ENCODE assay signal across 1 cellular context in genomic region chr18:49813321-49814146, GRCh38.
TF ChIP-seq lines count a peak whose summit lies in the region.

A gene with protein sequence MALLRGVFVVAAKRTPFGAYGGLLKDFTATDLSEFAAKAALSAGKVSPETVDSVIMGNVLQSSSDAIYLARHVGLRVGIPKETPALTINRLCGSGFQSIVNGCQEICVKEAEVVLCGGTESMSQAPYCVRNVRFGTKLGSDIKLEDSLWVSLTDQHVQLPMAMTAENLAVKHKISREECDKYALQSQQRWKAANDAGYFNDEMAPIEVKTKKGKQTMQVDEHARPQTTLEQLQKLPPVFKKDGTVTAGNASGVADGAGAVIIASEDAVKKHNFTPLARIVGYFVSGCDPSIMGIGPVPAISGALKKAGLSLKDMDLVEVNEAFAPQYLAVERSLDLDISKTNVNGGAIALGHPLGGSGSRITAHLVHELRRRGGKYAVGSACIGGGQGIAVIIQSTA (minus strand): TSS chr18:49813533. CDS start chr18:49813484, 49 bp downstream.

TF ChIP-seq in HepG2, 621 proteins besides CTCF, POLR2A, EP300 and RAD21 (continued from another document and continues in another):
- TF ChIP-seq RERE (CRISPR knock-in tag; IDR thresholded peaks at IDR 0.05; ENCODE audit: low read depth) (no peak), ZFX (CRISPR knock-in tag; IDR thresholded peaks at IDR 0.05; ENCODE audit: low read depth) (peak; percentile 73), ESRRA (CRISPR knock-in tag; IDR thresholded peaks at IDR 0.05; ENCODE audit: low read depth) (peak; percentile 14; the same call in 1 of the 2 replicates), ZNF451 (CRISPR knock-in tag; IDR thresholded peaks at IDR 0.05) (peak; percentile 71; the same call in 1 of the 2 replicates), GZF1 (CRISPR knock-in tag; IDR thresholded peaks at IDR 0.05) (no peak), CCAR2 (optimal IDR thresholded peaks at IDR 0.05; ENCODE audit: low read depth, low read length) (no peak), RBM39 (IDR thresholded peaks at IDR 0.05; ENCODE audit: low read depth, low read length, poor library complexity, severe bottlenecking) (no peak), ZNF235 (CRISPR knock-in tag; IDR thresholded peaks at IDR 0.05; ENCODE audit: borderline replicate concordance) (peak; percentile 42; the same call in 1 of the 2 replicates), NFATC3 (CRISPR knock-in tag; IDR thresholded peaks at IDR 0.05) (no peak), ZMYM3 (CRISPR knock-in tag; IDR thresholded peaks at IDR 0.05) (no peak), KAT2B (IDR thresholded peaks at IDR 0.05; ENCODE audit: borderline replicate concordance, low read depth, low read length) (no peak), ASH2L (IDR thresholded peaks at IDR 0.05; ENCODE audit: insufficient read length, low read depth, low read length) (peak; percentile 78), ZNF570 (CRISPR knock-in tag; IDR thresholded peaks at IDR 0.05; ENCODE audit: borderline replicate concordance) (no peak), NCOR1 (IDR thresholded peaks at IDR 0.05; ENCODE audit: borderline replicate concordance, low read length) (peak; percentile 41; the same call in 1 of the 2 replicates), MLXIP (CRISPR knock-in tag; IDR thresholded peaks at IDR 0.05; ENCODE audit: borderline replicate concordance) (no peak; the same call in 1 of the 2 replicates), FLYWCH1 (CRISPR knock-in tag; IDR thresholded peaks at IDR 0.05) (peak; percentile 8; the same call in 1 of the 2 replicates), RXRA (CRISPR knock-in tag; IDR thresholded peaks at IDR 0.05) (peak; percentile 97), KLF9 (CRISPR knock-in tag; IDR thresholded peaks at IDR 0.05; ENCODE audit: low read depth) (no peak), STAG1 (CRISPR knock-in tag; IDR thresholded peaks at IDR 0.05) (no peak), ARNT2 (CRISPR knock-in tag; IDR thresholded peaks at IDR 0.05; ENCODE audit: low read depth) (no peak), JUND (CRISPR knock-in tag; IDR thresholded peaks at IDR 0.05) (no peak), NPAS2 (CRISPR knock-in tag; IDR thresholded peaks at IDR 0.05; ENCODE audit: borderline replicate concordance) (no peak), ZNF326 (CRISPR knock-in tag; IDR thresholded peaks at IDR 0.05; ENCODE audit: borderline replicate concordance) (no peak), XBP1 (CRISPR knock-in tag; IDR thresholded peaks at IDR 0.05) (no peak), HNRNPK (IDR thresholded peaks at IDR 0.05; ENCODE audit: low read depth, low read length, poor library complexity, severe bottlenecking) (no peak), ZNF468 (CRISPR knock-in tag; IDR thresholded peaks at IDR 0.05) (no peak), ZNF646 (CRISPR knock-in tag; IDR thresholded peaks at IDR 0.05) (no peak), REXO4 (CRISPR knock-in tag; IDR thresholded peaks at IDR 0.05; ENCODE audit: borderline replicate concordance) (0 out of 2 replicates have a peak, but pooled peaks have one; percentile 59), GABPA (IDR thresholded peaks at IDR 0.05; ENCODE audit: low read depth, low read length) (no peak), GABPA (CRISPR knock-in tag; IDR thresholded peaks at IDR 0.05; ENCODE audit: low read depth) (peak; percentile 40; the same call in 1 of the 2 replicates), SPEN (CRISPR knock-in tag; IDR thresholded peaks at IDR 0.05; ENCODE audit: low read depth) (peak; percentile 61; the same call in 1 of the 2 replicates), IKZF1 (IDR thresholded peaks at IDR 0.05) (no peak), ZNF567 (CRISPR knock-in tag; IDR thresholded peaks at IDR 0.05; ENCODE audit: borderline replicate concordance) (no peak), MYNN (CRISPR knock-in tag; IDR thresholded peaks at IDR 0.05; ENCODE audit: low read depth) (no peak), ZNF577 (CRISPR knock-in tag; IDR thresholded peaks at IDR 0.05; ENCODE audit: borderline replicate concordance, low read depth) (no peak), RELA (CRISPR knock-in tag; IDR thresholded peaks at IDR 0.05) (no peak), TEAD2 (CRISPR knock-in tag; IDR thresholded peaks at IDR 0.05) (no peak)
- TF ChIP-seq, protein P1, sequence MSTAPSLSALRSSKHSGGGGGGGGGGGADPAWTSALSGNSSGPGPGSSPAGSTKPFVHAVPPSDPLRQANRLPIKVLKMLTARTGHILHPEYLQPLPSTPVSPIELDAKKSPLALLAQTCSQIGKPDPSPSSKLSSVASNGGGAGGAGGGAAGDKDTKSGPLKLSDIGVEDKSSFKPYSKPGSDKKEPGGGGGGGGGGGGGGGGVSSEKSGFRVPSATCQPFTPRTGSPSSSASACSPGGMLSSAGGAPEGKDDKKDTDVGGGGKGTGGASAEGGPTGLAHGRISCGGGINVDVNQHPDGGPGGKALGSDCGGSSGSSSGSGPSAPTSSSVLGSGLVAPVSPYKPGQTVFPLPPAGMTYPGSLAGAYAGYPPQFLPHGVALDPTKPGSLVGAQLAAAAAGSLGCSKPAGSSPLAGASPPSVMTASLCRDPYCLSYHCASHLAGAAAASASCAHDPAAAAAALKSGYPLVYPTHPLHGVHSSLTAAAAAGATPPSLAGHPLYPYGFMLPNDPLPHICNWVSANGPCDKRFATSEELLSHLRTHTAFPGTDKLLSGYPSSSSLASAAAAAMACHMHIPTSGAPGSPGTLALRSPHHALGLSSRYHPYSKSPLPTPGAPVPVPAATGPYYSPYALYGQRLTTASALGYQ (CRISPR knock-in tag; IDR thresholded peaks at IDR 0.05), result 0 out of 2 replicates have a peak, but pooled peaks have one; percentile 31
- TF ChIP-seq, protein P2, sequence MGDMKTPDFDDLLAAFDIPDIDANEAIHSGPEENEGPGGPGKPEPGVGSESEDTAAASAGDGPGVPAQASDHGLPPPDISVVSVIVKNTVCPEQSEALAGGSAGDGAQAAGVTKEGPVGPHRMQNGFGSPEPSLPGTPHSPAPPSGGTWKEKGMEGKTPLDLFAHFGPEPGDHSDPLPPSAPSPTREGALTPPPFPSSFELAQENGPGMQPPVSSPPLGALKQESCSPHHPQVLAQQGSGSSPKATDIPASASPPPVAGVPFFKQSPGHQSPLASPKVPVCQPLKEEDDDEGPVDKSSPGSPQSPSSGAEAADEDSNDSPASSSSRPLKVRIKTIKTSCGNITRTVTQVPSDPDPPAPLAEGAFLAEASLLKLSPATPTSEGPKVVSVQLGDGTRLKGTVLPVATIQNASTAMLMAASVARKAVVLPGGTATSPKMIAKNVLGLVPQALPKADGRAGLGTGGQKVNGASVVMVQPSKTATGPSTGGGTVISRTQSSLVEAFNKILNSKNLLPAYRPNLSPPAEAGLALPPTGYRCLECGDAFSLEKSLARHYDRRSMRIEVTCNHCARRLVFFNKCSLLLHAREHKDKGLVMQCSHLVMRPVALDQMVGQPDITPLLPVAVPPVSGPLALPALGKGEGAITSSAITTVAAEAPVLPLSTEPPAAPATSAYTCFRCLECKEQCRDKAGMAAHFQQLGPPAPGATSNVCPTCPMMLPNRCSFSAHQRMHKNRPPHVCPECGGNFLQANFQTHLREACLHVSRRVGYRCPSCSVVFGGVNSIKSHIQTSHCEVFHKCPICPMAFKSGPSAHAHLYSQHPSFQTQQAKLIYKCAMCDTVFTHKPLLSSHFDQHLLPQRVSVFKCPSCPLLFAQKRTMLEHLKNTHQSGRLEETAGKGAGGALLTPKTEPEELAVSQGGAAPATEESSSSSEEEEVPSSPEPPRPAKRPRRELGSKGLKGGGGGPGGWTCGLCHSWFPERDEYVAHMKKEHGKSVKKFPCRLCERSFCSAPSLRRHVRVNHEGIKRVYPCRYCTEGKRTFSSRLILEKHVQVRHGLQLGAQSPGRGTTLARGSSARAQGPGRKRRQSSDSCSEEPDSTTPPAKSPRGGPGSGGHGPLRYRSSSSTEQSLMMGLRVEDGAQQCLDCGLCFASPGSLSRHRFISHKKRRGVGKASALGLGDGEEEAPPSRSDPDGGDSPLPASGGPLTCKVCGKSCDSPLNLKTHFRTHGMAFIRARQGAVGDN (CRISPR knock-in tag; IDR thresholded peaks at IDR 0.05), result peak; percentile 78
